8 cellular contexts compared by ENCODE assay signal in the genomic region with DNA sequence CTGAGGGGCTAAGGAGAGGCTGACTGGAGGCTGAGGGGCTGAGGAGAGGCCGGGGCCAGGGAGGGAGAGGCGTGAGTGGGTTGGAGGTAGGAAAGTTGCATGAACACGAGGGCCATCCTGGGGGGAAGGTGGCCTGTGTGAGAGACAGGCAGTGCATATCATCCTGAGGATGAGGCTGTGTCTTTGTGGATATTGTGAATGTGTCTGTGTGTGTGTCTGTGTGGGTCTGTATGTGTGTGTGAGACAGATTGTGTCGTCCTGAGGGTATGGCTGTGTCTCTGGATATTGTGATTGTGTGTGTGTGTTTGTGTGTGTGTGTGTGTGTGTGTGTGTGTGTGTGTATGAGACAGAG. TPM values are rescaled to one million over a fixed set of nuclear protein-coding genes. Genes with fewer than 3 reads are reported as not detected.
A peak's percentile ranks its signal among the peaks of the same experiment; 100 is the strongest.
DNase-seq lines count a peak whose midpoint lies in the region; TF ChIP-seq lines count a peak whose summit lies in the region.

No MANE protein-coding gene starts in this region.

- peaks cover 28% of the 10 kb centered on the region for H3K9me3 ChIP-seq in AG04450 (ENCODE audit: control insufficient read depth, insufficient read depth, low read length)
- no peaks in the 10 kb centered on the region for H3K9me3 ChIP-seq in iPS-15b (ENCODE audit: control insufficient read depth, insufficient read depth, low read length)

- H3K4me3 Mint-ChIP-seq in activated CD4-positive, alpha-beta memory T cell treated with anti-CD3 and anti-CD28 coated beads, Interleukin-2, amount 10 ng/mL, durations not matched to agents 7 days and 5 days, result peak overlapping the region; percentile 97
- peak overlapping the region; percentile 89 for H3K4me3 Mint-ChIP-seq in stimulated activated naive CD8-positive, alpha-beta T cell treated with anti-CD3 and anti-CD28 coated beads, Interleukin-15, Interleukin-2, amounts not matched to agents 100 ng/mL and 50 ng/mL, for 24 hours

- H3K9ac ChIP-seq in iPS-15b (ENCODE audit: low read depth, low read length), result peak overlapping the region; percentile 92

- H3K27ac Mint-ChIP-seq in activated CD4-positive, alpha-beta memory T cell treated with anti-CD3 and anti-CD28 coated beads, Interleukin-2, amount 10 ng/mL, durations not matched to agents 7 days and 5 days, result peak overlapping the region; percentile 73
- peak overlapping the region; percentile 65 for H3K27ac Mint-ChIP-seq in stimulated activated naive CD8-positive, alpha-beta T cell treated with anti-CD3 and anti-CD28 coated beads, Interleukin-15, Interleukin-2, amounts not matched to agents 100 ng/mL and 50 ng/mL, for 24 hours

- H3K36me3 Mint-ChIP-seq in activated CD4-positive, alpha-beta memory T cell treated with anti-CD3 and anti-CD28 coated beads, Interleukin-2, amount 10 ng/mL, durations not matched to agents 7 days and 5 days (ENCODE audit: low read depth), result peaks cover 35% of the 10 kb centered on the region
- H3K36me3 Mint-ChIP-seq in stimulated activated naive CD8-positive, alpha-beta T cell treated with anti-CD3 and anti-CD28 coated beads, Interleukin-15, Interleukin-2, amounts not matched to agents 100 ng/mL and 50 ng/mL, for 24 hours (ENCODE audit: low read depth), result peaks cover 28% of the 10 kb centered on the region

- H3K4me3 ChIP-seq in AG04450 (ENCODE audit: low read depth, low read length) (peak overlapping the region; percentile 92), HFF-Myc (replicated peaks; ENCODE audit: low read depth, low read length) (peak overlapping the region; percentile 70), iPS-15b (ENCODE audit: low read depth, low read length) (peak overlapping the region; percentile 78)

- H3K27me3 ChIP-seq in AG04450 (ENCODE audit: control insufficient read depth, insufficient read depth, low read length) (no peaks in the 10 kb centered on the region), iPS-15b (ENCODE audit: control insufficient read depth, insufficient read depth, low read length) (no peaks in the 10 kb centered on the region)

- H3K4me1 ChIP-seq in iPS-15b (ENCODE audit: control insufficient read depth, insufficient read depth, low read length), result no peaks in the 10 kb centered on the region

- TF ChIP-seq CTCF in AG04450 (IDR thresholded peaks at IDR 0.05; ENCODE audit: low read depth, low read length), result no peak
- TF ChIP-seq CTCF in HFF-Myc (IDR thresholded peaks at IDR 0.05; ENCODE audit: low read depth, low read length, missing control alignments), result no peak

- peaks cover 18% of the 10 kb centered on the region for H3K4me1 Mint-ChIP-seq in activated CD4-positive, alpha-beta memory T cell treated with anti-CD3 and anti-CD28 coated beads, Interleukin-2, amount 10 ng/mL, durations not matched to agents 7 days and 5 days
- H3K4me1 Mint-ChIP-seq in stimulated activated naive CD8-positive, alpha-beta T cell treated with anti-CD3 and anti-CD28 coated beads, Interleukin-15, Interleukin-2, amounts not matched to agents 100 ng/mL and 50 ng/mL, for 24 hours (ENCODE audit: low read depth), result peaks cover 14% of the 10 kb centered on the region

- DNase-seq in AG04450 (ENCODE audit: low read depth, low spot score), result no peak
- DNase-seq in HFF-Myc (ENCODE audit: extremely low read depth, low read depth), result no peak
- DNase-seq in activated CD4-positive, alpha-beta memory T cell treated with anti-CD3 and anti-CD28 coated beads, Interleukin-2, amount 10 ng/mL, durations not matched to agents 7 days and 5 days, result no peak
- no peak for DNase-seq in T1000 (lab: John Stamatoyannopoulos, UW)
- no peak for DNase-seq in activated effector memory CD4-positive, alpha-beta T cell treated with anti-CD3 and anti-CD28 coated beads, Interleukin-2, amount 50 U/mL, for 16 hours
- DNase-seq in SIG-M5 treated with dmso at 0.1 percent for 504 hours (lab: John Stamatoyannopoulos, UW; ENCODE audit: unreplicated experiment), result no peak

- H3K27me3 Mint-ChIP-seq in activated CD4-positive, alpha-beta memory T cell treated with anti-CD3 and anti-CD28 coated beads, Interleukin-2, amount 10 ng/mL, durations not matched to agents 7 days and 5 days, result no peaks in the 10 kb centered on the region
- H3K27me3 Mint-ChIP-seq in stimulated activated naive CD8-positive, alpha-beta T cell treated with anti-CD3 and anti-CD28 coated beads, Interleukin-15, Interleukin-2, amounts not matched to agents 100 ng/mL and 50 ng/mL, for 24 hours, result no peaks in the 10 kb centered on the region

- H3K27ac ChIP-seq in AG04450 (ENCODE audit: low read depth, low read length), result no peak overlapping the region

- H3K36me3 ChIP-seq in iPS-15b (ENCODE audit: control insufficient read depth, insufficient read depth, low read length), result no peaks in the 10 kb centered on the region

- POLR2A ChIA-PET in AG04450 (lab: Yijun Ruan, JAX), result interaction anchor here (0.6 to 1.3 kb wide), 5 partner anchors 57 to 1405 kb away, joined by 3 to 11 read pairs (median 7); a partner anchor contains a TSS
- POLR2A ChIA-PET in activated CD4-positive, alpha-beta memory T cell treated with anti-CD3 and anti-CD28 coated beads, Interleukin-2, amount 10 ng/mL, durations not matched to agents 7 days and 5 days (lab: Charles Lee), result interaction anchor here (1.2 kb wide), 1 partner anchor 29 kb away, joined by 3 read pairs; a partner anchor contains a TSS

- CTCF ChIA-PET in AG04450 (lab: Charles Lee), result interaction anchor here (0.8 kb wide), 1 partner anchor 16 kb away, joined by 8 read pairs; no protein-coding TSS in a partner anchor
- CTCF ChIA-PET in activated CD4-positive, alpha-beta memory T cell treated with anti-CD3 and anti-CD28 coated beads, Interleukin-2, amount 10 ng/mL, durations not matched to agents 7 days and 5 days (lab: Charles Lee), result no interaction called here

- peaks cover 55% of the 10 kb centered on the region for H3K9me3 Mint-ChIP-seq in activated CD4-positive, alpha-beta memory T cell treated with anti-CD3 and anti-CD28 coated beads, Interleukin-2, amount 10 ng/mL, durations not matched to agents 7 days and 5 days
- H3K9me3 Mint-ChIP-seq in stimulated activated naive CD8-positive, alpha-beta T cell treated with anti-CD3 and anti-CD28 coated beads, Interleukin-15, Interleukin-2, amounts not matched to agents 100 ng/mL and 50 ng/mL, for 24 hours, result peaks cover 41% of the 10 kb centered on the region

RNA-seq across cellular contexts. Expression of a gene that starts 0.4 kb away (rescaled TPM):
- 4.7 and 6.4 TPM in 2 replicates for polyA plus RNA-seq in AG04450 (2011; rRNA removed)
- polyA minus RNA-seq in AG04450 (2011; rRNA and poly(A)+ RNA removed), result 6.8 and 8.3 TPM in 2 replicates
- 1 to 10 TPM; 4.8 to 4.9 TPM for total RNA-seq in activated CD4-positive, alpha-beta memory T cell treated with anti-CD3 and anti-CD28 coated beads, Interleukin-2, amount 10 ng/mL, durations not matched to agents 7 days and 5 days

RNA-seq across cellular contexts. Expression of a gene that starts 28.3 kb away (rescaled TPM):
- 3.3 and 3.8 TPM in 2 replicates for polyA plus RNA-seq in AG04450 (2011; rRNA removed)
- 1.8 and 2.9 TPM in 2 replicates for polyA minus RNA-seq in AG04450 (2011; rRNA and poly(A)+ RNA removed)
- total RNA-seq in activated CD4-positive, alpha-beta memory T cell treated with anti-CD3 and anti-CD28 coated beads, Interleukin-2, amount 10 ng/mL, durations not matched to agents 7 days and 5 days, result 1 to 10 TPM; 2.5 TPM

RNA-seq across cellular contexts. Expression of a gene that starts 47.4 kb away (rescaled TPM):
- polyA plus RNA-seq in AG04450 (2011; rRNA removed), result 0.17 and 0.20 TPM in 2 replicates
- polyA minus RNA-seq in AG04450 (2011; rRNA and poly(A)+ RNA removed), result not detected in 2 replicates
- under 1 TPM in 1 of 2 experiments, not detected in 1; 0.33 TPM for total RNA-seq in activated CD4-positive, alpha-beta memory T cell treated with anti-CD3 and anti-CD28 coated beads, Interleukin-2, amount 10 ng/mL, durations not matched to agents 7 days and 5 days

RNA-seq across cellular contexts. Expression of a gene that starts 56.8 kb away (rescaled TPM):
- polyA plus RNA-seq in AG04450 (2011; rRNA removed), result 5.0 and 6.5 TPM in 2 replicates
- polyA minus RNA-seq in AG04450 (2011; rRNA and poly(A)+ RNA removed), result 4.9 and 6.3 TPM in 2 replicates
- total RNA-seq in activated CD4-positive, alpha-beta memory T cell treated with anti-CD3 and anti-CD28 coated beads, Interleukin-2, amount 10 ng/mL, durations not matched to agents 7 days and 5 days, result 1 to 10 TPM; 3.1 to 3.8 TPM
